14 cellular contexts compared by ENCODE assay signal in genomic region chr15:41233367-41233771, GRCh38. TPM values are rescaled to one million over a fixed set of nuclear protein-coding genes. Genes with fewer than 3 reads are reported as not detected.
DNase-seq lines count a peak whose midpoint lies in the region; ATAC-seq and TF ChIP-seq lines count a peak whose summit lies in the region.
"Had no signal": no experiment of that assay in that cellular context is flagged by ENCODE, and none has a peak within 500 bp of the region (broad histone marks: within the 10 kb centered on the region; RNA-seq: fewer than 3 reads in every experiment).

No MANE protein-coding gene starts in this region.

- H3K9me3 ChIP-seq in SK-N-SH (no peaks in the 10 kb centered on the region), adrenal gland (replicated peaks in 1 of 3) (no peaks in the 10 kb centered on the region), stomach smooth muscle (ENCODE audit: control insufficient read depth in 2 of 2, low read length in 2 of 2) (no peaks in the 10 kb centered on the region), testis (no peaks in the 10 kb centered on the region)
- H3K9me3 ChIP-seq: thyroid gland had no signal

- no peak; the same call in 2 of the 3 replicates for ATAC-seq in SK-N-SH treated with all-trans-retinoic acid at 6 μM for 48 hours
- no peak for ATAC-seq in GM21825 (IDR thresholded peaks at IDR 0.05; ENCODE audit: unreplicated experiment)
- ATAC-seq: activated CD4-positive, CD25-positive, alpha-beta regulatory T cell treated with anti-CD3 and anti-CD28 coated beads, Interleukin-2, amount 50 U/mL, for 24 hours had no signal

- DNase-seq in SK-N-SH (no peak), adrenal gland (peak in 3 of 7 donors; percentile 33 to 45 (median 37)), glomerular visceral epithelial cell (ENCODE audit: extremely low spot score) (peak; percentile 16), testis (no peak)
- no peak for DNase-seq in activated CD4-positive, alpha-beta T cell treated with anti-CD3 and anti-CD28 coated beads, Interleukin-2, amount 10 ng/mL, durations not matched to agents 7 days and 5 days
- DNase-seq: NCI-H2029, RPMI8226, thyroid gland had no signal

- H3K27ac ChIP-seq in SK-N-SH (ENCODE audit: low read depth in 2 of 2, low read length in 1 of 2): no peak overlapping the region
- peak overlapping the region in 4 of 5 donors; percentile 15 to 96 (median 76) for H3K27ac ChIP-seq in adrenal gland
- H3K27ac ChIP-seq in stomach smooth muscle (ENCODE audit: low read length): no peak overlapping the region
- H3K27ac ChIP-seq in testis: no peak overlapping the region
- H3K27ac ChIP-seq: thyroid gland had no signal

- H3K9me3 Mint-ChIP-seq in activated CD4-positive, alpha-beta T cell treated with anti-CD3 and anti-CD28 coated beads, Interleukin-2, amount 10 ng/mL, durations not matched to agents 7 days and 5 days: no peaks in the 10 kb centered on the region

- no peaks in the 10 kb centered on the region for H3K27me3 ChIP-seq in SK-N-SH (ENCODE audit: insufficient read depth)
- H3K27me3 ChIP-seq in adrenal gland: no peaks in the 10 kb centered on the region
- no peaks in the 10 kb centered on the region for H3K27me3 ChIP-seq in stomach smooth muscle (ENCODE audit: control insufficient read depth in 1 of 2, insufficient read depth in 2 of 2, low read length in 2 of 2)
- no peaks in the 10 kb centered on the region for H3K27me3 ChIP-seq in testis
- H3K27me3 ChIP-seq: thyroid gland had no signal

- POLR2A ChIA-PET in SK-N-SH (lab: Yijun Ruan, JAX): no interaction called here
- POLR2A ChIA-PET in activated CD4-positive, alpha-beta T cell treated with anti-CD3 and anti-CD28 coated beads, Interleukin-2, amount 10 ng/mL, durations not matched to agents 7 days and 5 days (lab: Charles Lee): no interaction called here

- TF ChIP-seq EP300 in SK-N-SH (IDR thresholded peaks at IDR 0.05; ENCODE audit: borderline replicate concordance in 1 of 2, low read depth in 1 of 2, low read length in 1 of 2): no peak

- H3K36me3 Mint-ChIP-seq in activated CD4-positive, alpha-beta T cell treated with anti-CD3 and anti-CD28 coated beads, Interleukin-2, amount 10 ng/mL, durations not matched to agents 7 days and 5 days (ENCODE audit: low read depth): peaks cover 3% of the 10 kb centered on the region

- H4K20me1 ChIP-seq in SK-N-SH (ENCODE audit: insufficient read depth): peaks cover 7% of the 10 kb centered on the region; the same call in 1 of the 2 replicates

- H3K27me3 Mint-ChIP-seq in activated CD4-positive, alpha-beta T cell treated with anti-CD3 and anti-CD28 coated beads, Interleukin-2, amount 10 ng/mL, durations not matched to agents 7 days and 5 days: peaks cover 3% of the 10 kb centered on the region

- peaks cover 23% of the 10 kb centered on the region for H3K4me1 Mint-ChIP-seq in activated CD4-positive, alpha-beta T cell treated with anti-CD3 and anti-CD28 coated beads, Interleukin-2, amount 10 ng/mL, durations not matched to agents 7 days and 5 days

- intact Hi-C loops in adrenal gland (cut with DNase I) (loop anchor here in 1 of 2 donors (10.0 kb wide), 1 partner anchor 51 kb away; no protein-coding TSS in a partner anchor), testis (cut with DNase I; ENCODE audit: low total_unique reads) (no loop called here)

- H3K27ac Mint-ChIP-seq in activated CD4-positive, alpha-beta T cell treated with anti-CD3 and anti-CD28 coated beads, Interleukin-2, amount 10 ng/mL, durations not matched to agents 7 days and 5 days: no peak overlapping the region

- peak overlapping the region; percentile 95 for H3K4me2 ChIP-seq in SK-N-SH

- no peak overlapping the region for H3K4me3 ChIP-seq in SK-N-SH (ENCODE audit: low read depth in 2 of 2, low read length in 1 of 2)
- no peak overlapping the region for H3K4me3 ChIP-seq in adrenal gland
- peak overlapping the region in 1 of 2 donors; percentile 15 for H3K4me3 ChIP-seq in stomach smooth muscle (ENCODE audit: low read length in 2 of 2)
- no peak overlapping the region for H3K4me3 ChIP-seq in testis
- H3K4me3 ChIP-seq: thyroid gland had no signal

- H2AFZ ChIP-seq in SK-N-SH (ENCODE audit: low read depth): no peak overlapping the region

- CTCF ChIA-PET in SK-N-SH (lab: Yijun Ruan, JAX): no interaction called here
- CTCF ChIA-PET in activated CD4-positive, alpha-beta T cell treated with anti-CD3 and anti-CD28 coated beads, Interleukin-2, amount 10 ng/mL, durations not matched to agents 7 days and 5 days (lab: Charles Lee): no interaction called here

- H3K4me1 ChIP-seq in SK-N-SH (ENCODE audit: control insufficient read depth in 1 of 2, insufficient read depth in 2 of 2, low read depth in 1 of 2, low read length in 1 of 2) (peaks cover 0 to 8% of the 10 kb centered on the region in 2 experiments; a peak in 2 of 4 replicates), adrenal gland (replicated peaks in 1 of 2) (peaks cover 17 to 22% of the 10 kb centered on the region in 2 donors), stomach smooth muscle (ENCODE audit: control insufficient read depth, insufficient read depth, low read length) (peaks cover 16% of the 10 kb centered on the region), testis (peaks cover 12% of the 10 kb centered on the region)

- H3K79me2 ChIP-seq in SK-N-SH (ENCODE audit: insufficient read depth): peaks cover 61% of the 10 kb centered on the region

- H3K36me3 ChIP-seq in SK-N-SH (replicated peaks in 1 of 2; ENCODE audit: control insufficient read depth in 1 of 2, insufficient read depth in 2 of 2, low read length in 1 of 2) (no peaks in the 10 kb centered on the region), adrenal gland (replicated peaks in 1 of 2) (no peaks in the 10 kb centered on the region), stomach smooth muscle (ENCODE audit: control insufficient read depth in 2 of 2, insufficient read depth in 2 of 2, low read length in 2 of 2) (no peaks in the 10 kb centered on the region), testis (ENCODE audit: low read depth, missing control alignments) (no peaks in the 10 kb centered on the region)
- H3K36me3 ChIP-seq: thyroid gland had no signal

- H3K9ac ChIP-seq in SK-N-SH (no peak overlapping the region), stomach smooth muscle (ENCODE audit: low read length in 2 of 2) (peak overlapping the region; percentile 6 to 21)

- H3K9me2 ChIP-seq in SK-N-SH: no peaks in the 10 kb centered on the region

- TF ChIP-seq CTCF in SK-N-SH (IDR thresholded peaks at IDR 0.05) (no peak), adrenal gland (IDR thresholded peaks at IDR 0.05) (no peak), testis (IDR thresholded peaks at IDR 0.05) (no peak)

- no peak for TF ChIP-seq RAD21 in SK-N-SH (IDR thresholded peaks at IDR 0.05; ENCODE audit: low read length)

- peaks cover 11% of the 10 kb centered on the region for H3F3A ChIP-seq in SK-N-SH (replicated peaks; ENCODE audit: insufficient read depth)

- no peak overlapping the region for H3K4me3 Mint-ChIP-seq in activated CD4-positive, alpha-beta T cell treated with anti-CD3 and anti-CD28 coated beads, Interleukin-2, amount 10 ng/mL, durations not matched to agents 7 days and 5 days

- TF ChIP-seq POLR2A in adrenal gland (IDR thresholded peaks at IDR 0.05) (no peak), testis (IDR thresholded peaks at IDR 0.05) (no peak)

- WGBS in SK-N-SH (ENCODE audit: low lambda C conversion rate): 56% methylated on average over 1 of the region's 1 CpG
- WGBS in adrenal gland, 4 donors: 41 to 50% (median 46%) methylated on average over 1 of the region's 1 CpG
- WGBS in testis, 2 donors: 63 to 75% methylated on average over 1 of the region's 1 CpG

TF ChIP-seq in SK-N-SH, 30 proteins besides CTCF, POLR2A, EP300 and RAD21 (continues in another document):
- TF ChIP-seq SMC3 (IDR thresholded peaks at IDR 0.05; ENCODE audit: low read depth, low read length): no peak
- TF ChIP-seq TAF1 (IDR thresholded peaks at IDR 0.05; ENCODE audit: borderline replicate concordance, low read depth, low read length): no peak
- no peak for TF ChIP-seq FOXM1 (IDR thresholded peaks at IDR 0.05; ENCODE audit: low read depth)
- peak; percentile 64 for TF ChIP-seq ELF1 (IDR thresholded peaks at IDR 0.05)
- no peak for TF ChIP-seq RXRA (IDR thresholded peaks at IDR 0.05; ENCODE audit: borderline replicate concordance, low read depth)
- no peak for TF ChIP-seq POLR2AphosphoS5 (IDR thresholded peaks at IDR 0.05; ENCODE audit: low read depth, low read length)
- TF ChIP-seq NRF1 (IDR thresholded peaks at IDR 0.05; ENCODE audit: low read depth, low read length): no peak
- TF ChIP-seq JUND (IDR thresholded peaks at IDR 0.05): peak; percentile 58

TF ChIP-seq in SK-N-SH treated with all-trans-retinoic acid at 6 μM for 48 hours, 23 proteins besides CTCF, POLR2A, EP300 and RAD21 (continues in another document):
- no peak for TF ChIP-seq PATZ1 (CRISPR knock-in tag; IDR thresholded peaks at IDR 0.05; ENCODE audit: borderline replicate concordance)

RNA-seq across cellular contexts. Expression of gene CHP1, which starts 2.3 kb away (rescaled TPM):
- polyA plus RNA-seq in SK-N-SH (2012; rRNA removed) (30.5 and 35.8 TPM in 2 replicates), adrenal gland (100 to 1,000 TPM in 1 of 3 donors, 10 to 100 TPM in 2; 39.7 to 162 (median 40.5) TPM), testis (ENCODE audit: insufficient read depth, low read depth, low replicate concordance) (36.6 TPM)
- polyA plus RNA-seq in SK-N-SH (2012; cell fraction: cytosol; rRNA removed): 39.8 and 41.4 TPM in 2 replicates
- polyA plus RNA-seq in SK-N-SH (2012; cell fraction: nucleus; rRNA removed): 8.4 and 14.1 TPM in 2 replicates
- total RNA-seq in adrenal gland (100 to 1,000 TPM; 162 to 387 (median 187) TPM), testis (10 to 100 TPM; 61.9 to 72.7 TPM)
- total RNA-seq in activated CD4-positive, alpha-beta T cell treated with anti-CD3 and anti-CD28 coated beads, Interleukin-2, amount 10 ng/mL, durations not matched to agents 7 days and 5 days: 10 to 100 TPM; 59.2 to 61.1 TPM

RNA-seq across cellular contexts. Expression of gene EXD1, which starts 2.8 kb away (rescaled TPM):
- polyA plus RNA-seq in SK-N-SH (2012; rRNA removed) (0.02 and 0.07 TPM in 2 replicates), adrenal gland (not detected), testis (ENCODE audit: insufficient read depth, low read depth, low replicate concordance) (47.0 TPM)
- polyA plus RNA-seq in SK-N-SH (2012; cell fraction: cytosol; rRNA removed): not detected in 2 replicates
- 0.10 TPM in 1 of 2 replicates, not detected in the other for polyA plus RNA-seq in SK-N-SH (2012; cell fraction: nucleus; rRNA removed)
- total RNA-seq in adrenal gland (not detected), testis (10 to 100 TPM; 20.7 to 42.9 TPM)
- total RNA-seq in activated CD4-positive, alpha-beta T cell treated with anti-CD3 and anti-CD28 coated beads, Interleukin-2, amount 10 ng/mL, durations not matched to agents 7 days and 5 days: not detected
- total RNA-seq: epithelial cell of proximal tubule, mononuclear cell had no signal

Comparison
In these comparisons a context has a peak if more than half of its experiments do, and no peak if none do; other contexts are left out.
1. H3K27ac ChIP-seq: peak in adrenal gland (4 of 5); none in SK-N-SH (0 of 2), stomach smooth muscle (single experiment) and testis (0 of 2).
2. RNA of gene EXD1, which starts 2.8 kb away (total RNA-seq): 20.7 to 42.9 TPM in testis; not detected in activated CD4-positive, alpha-beta T cell treated with anti-CD3 and anti-CD28 coated beads, Interleukin-2, amount 10 ng/mL, durations not matched to agents 7 days and 5 days and not detected in adrenal gland; every median in the first group is over 10 times any median in the second.